Comparison of ENCODE assay signal across 23 cellular contexts in genomic region chr6:6587696-6588063, GRCh38. TPM values are rescaled to one million over a fixed set of nuclear protein-coding genes. Genes with fewer than 3 reads are reported as not detected.
DNase-seq lines count a peak whose midpoint lies in the region; ATAC-seq, FAIRE-seq and TF ChIP-seq lines count a peak whose summit lies in the region.
"Had no signal": no experiment of that assay in that cellular context is flagged by ENCODE, and none has a peak within 500 bp of the region (broad histone marks: within the 10 kb centered on the region; RNA-seq: fewer than 3 reads in every experiment).

No MANE protein-coding gene starts in this region.

- H3K9ac ChIP-seq in BLaER1, result peak overlapping the region; percentile 72; the same call in 1 of the 2 replicates
- peak overlapping the region; percentile 76 for H3K9ac ChIP-seq in OCI-LY1 (ENCODE audit: low read length)
- H3K9ac ChIP-seq in GM12878 (ENCODE audit: control insufficient read depth, insufficient read depth, low read length), result peak overlapping the region; percentile 99

- H3K27me3 Mint-ChIP-seq in CD4-positive, alpha-beta T cell, result no peaks in the 10 kb centered on the region
- H3K27me3 Mint-ChIP-seq: natural killer cell treated with Interleukin-12 subunit alpha and Interleukin-12 subunit beta and Interleukin-15 and Interleukin-18, amount 100 ng/mL, for 72 hours had no signal

- H3K36me3 ChIP-seq in BLaER1, result no peaks in the 10 kb centered on the region
- H3K36me3 ChIP-seq in OCI-LY1 (ENCODE audit: insufficient read depth, low read length), result peaks cover 5% of the 10 kb centered on the region
- peaks cover 0 to 4% of the 10 kb centered on the region in 2 experiments; a peak in 1 of 4 replicates for H3K36me3 ChIP-seq in GM12878 (ENCODE audit: control insufficient read depth in 2 of 2, insufficient read depth in 2 of 2, low read length in 1 of 2)
- H3K36me3 ChIP-seq: BE2C had no signal

- no peaks in the 10 kb centered on the region for H3K36me3 Mint-ChIP-seq in CD4-positive, alpha-beta T cell (ENCODE audit: low read depth)

- H3K4me3 ChIP-seq in BLaER1 (peak overlapping the region; percentile 61), OCI-LY1 (ENCODE audit: low read depth, low read length, poor library complexity, severe bottlenecking) (peak overlapping the region; percentile 69), GM12878 (peak overlapping the region; percentile 83)

- H3K27ac ChIP-seq in BLaER1, result peak overlapping the region; percentile 89
- H3K27ac ChIP-seq in CD4-positive, alpha-beta T cell (ENCODE audit: low read depth, low read length), result no peak overlapping the region
- peak overlapping the region; percentile 96 for H3K27ac ChIP-seq in OCI-LY1 (ENCODE audit: low read depth, low read length, poor library complexity, severe bottlenecking)
- peak overlapping the region; percentile 100 for H3K27ac ChIP-seq in GM12878 (ENCODE audit: control insufficient read depth, insufficient read depth)
- H3K27ac ChIP-seq: epithelial cell of prostate, foreskin keratinocyte had no signal

- ATAC-seq in CD4-positive, alpha-beta T cell (ENCODE audit: poor library complexity), result no peak
- ATAC-seq in GM12878 (no peak; the same call in 2 of the 3 replicates), HG03442 (IDR thresholded peaks at IDR 0.05; ENCODE audit: unreplicated experiment) (no peak)
- ATAC-seq: foreskin keratinocyte; natural killer cell treated with Interleukin-12 subunit alpha and Interleukin-12 subunit beta and Interleukin-15 and Interleukin-18, amount 100 ng/mL, for 72 hours had no signal

- intact Hi-C loops in CD4-positive, alpha-beta T cell (cut with DNase I, micrococcal nuclease), result loop anchor here in 1 of 2 experiments (2.0 kb wide), 1 partner anchor 27 kb away; no protein-coding TSS in a partner anchor
- intact Hi-C loops in GM12878 (cut with micrococcal nuclease; ENCODE audit: unreplicated experiment), result loop anchor here (1.0 to 10.0 kb wide), 12 partner anchors 41 to 727 kb away; partner anchors contain the start of gene SSR1

- CTCF ChIA-PET in CD4-positive, alpha-beta T cell (lab: Charles Lee), result no interaction called here
- CTCF ChIA-PET in GM12878 (lab: Yijun Ruan, JAX), result interaction anchor here (0.7 to 5.8 kb wide), 8 partner anchors 11 to 928 kb away, joined by 3 to 92 read pairs (median 5); no protein-coding TSS in a partner anchor

- H3K9me3 ChIP-seq in BLaER1 (no peaks in the 10 kb centered on the region), OCI-LY1 (ENCODE audit: low read length) (no peaks in the 10 kb centered on the region), GM12878 (replicated peaks; ENCODE audit: control insufficient read depth, insufficient read depth, low read length) (no peaks in the 10 kb centered on the region; the same call in 2 of the 3 replicates)
- no peaks in the 10 kb centered on the region for H3K9me3 ChIP-seq in CD4-positive, alpha-beta T cell (ENCODE audit: control insufficient read depth, low read length)
- H3K9me3 ChIP-seq: BE2C had no signal

- TSS peak; percentile 48 for BruUV-seq in GM12878 (replicated peaks; lab: Mats Ljungman, UMichigan)

- H4K20me1 ChIP-seq in BLaER1 (no peaks in the 10 kb centered on the region), OCI-LY1 (ENCODE audit: insufficient read depth, low read length) (no peaks in the 10 kb centered on the region), GM12878 (ENCODE audit: control insufficient read depth, insufficient read depth) (no peaks in the 10 kb centered on the region)

- H3K27me3 ChIP-seq in BLaER1 (no peaks in the 10 kb centered on the region), OCI-LY1 (ENCODE audit: insufficient read depth, low read length) (no peaks in the 10 kb centered on the region), GM12878 (replicated peaks in 1 of 2; ENCODE audit: control insufficient read depth in 2 of 2, insufficient read depth in 2 of 2, low read length in 1 of 2) (no peaks in the 10 kb centered on the region)
- no peaks in the 10 kb centered on the region for H3K27me3 ChIP-seq in CD4-positive, alpha-beta T cell (ENCODE audit: control insufficient read depth, insufficient read depth, low read length)
- H3K27me3 ChIP-seq: BE2C, foreskin keratinocyte had no signal

- POLR2A ChIA-PET in CD4-positive, alpha-beta T cell (lab: Charles Lee), result interaction anchor here (0.6 to 5.6 kb wide), 2 partner anchors 25 to 1305 kb away, joined by 3 to 70 read pairs; no protein-coding TSS in a partner anchor
- POLR2A ChIA-PET in GM12878 (lab: Charles Lee), result interaction anchor here (0.5 to 3.7 kb wide), 10 partner anchors 23 to 255 kb away, joined by 3 to 25 read pairs (median 8); no protein-coding TSS in a partner anchor

- H3K4me1 ChIP-seq in BLaER1 (peaks cover 89% of the 10 kb centered on the region), OCI-LY1 (ENCODE audit: insufficient read depth, low read length, severe bottlenecking) (peaks cover 93% of the 10 kb centered on the region), GM12878 (ENCODE audit: control insufficient read depth, insufficient read depth, low read length) (peaks cover 34% of the 10 kb centered on the region)
- H3K4me1 ChIP-seq: BE2C, foreskin keratinocyte had no signal

- DNase-seq in CD4-positive, alpha-beta T cell, result no peak
- DNase-seq in GM12878 (ENCODE audit: low read depth, low spot score), result no peak
- DNase-seq in G401 (ENCODE audit: low spot score), result no peak
- no peak for DNase-seq in NCI-H2081 (lab: John Stamatoyannopoulos, UW)
- DNase-seq: activated CD4-positive, CD25-positive, alpha-beta regulatory T cell; BE2C; dermis blood vessel endothelial cell; DMS 273 treated with DMSO at 0.1 percent for 48 hours; foreskin keratinocyte; H9; hippocampal formation; mesenchymal stem cell; NCI-H1048; NCI-H2029 treated with DMSO at 0.1 percent for 48 hours; SHP77 treated with DMSO at 0.1 percent for 48 hours; T-helper 17 cell had no signal

- FAIRE-seq in GM12878 (lab: Jason Lieb, UNC), result no peak
- FAIRE-seq: keratinocyte had no signal

- no peak overlapping the region for H2AFZ ChIP-seq in OCI-LY1 (ENCODE audit: low read length)
- no peak overlapping the region for H2AFZ ChIP-seq in GM12878 (ENCODE audit: control insufficient read depth, low read depth, low read length)

- peaks cover 84% of the 10 kb centered on the region for H3K4me1 Mint-ChIP-seq in CD4-positive, alpha-beta T cell (ENCODE audit: low read depth)

- peak overlapping the region; percentile 95 for H3K27ac Mint-ChIP-seq in CD4-positive, alpha-beta T cell
- H3K27ac Mint-ChIP-seq: natural killer cell treated with Interleukin-12 subunit alpha and Interleukin-12 subunit beta and Interleukin-15 and Interleukin-18, amount 100 ng/mL, for 72 hours; T-helper 17 cell had no signal

- no peak for TF ChIP-seq RAD21 in GM12878 (IDR thresholded peaks at IDR 0.05; ENCODE audit: insufficient read depth, low read depth, low read length)

- no peak for TF ChIP-seq EP300 in GM12878 (IDR thresholded peaks at IDR 0.05; ENCODE audit: borderline replicate concordance in 1 of 2, control insufficient read depth in 1 of 2, low read depth in 2 of 2, low read length in 2 of 2)

- H3K9me2 ChIP-seq in OCI-LY1 (ENCODE audit: low read depth, low read length), result no peaks in the 10 kb centered on the region

- SMC1A ChIA-PET in GM12878 (lab: Charles Lee; ENCODE audit: uncharacterized antibody, unreplicated experiment), result interaction anchor here (0.8 to 7.0 kb wide), 19 partner anchors 11 to 579 kb away, joined by 3 to 65 read pairs (median 7); no protein-coding TSS in a partner anchor

- no peak for TF ChIP-seq POLR2A in GM12878 (IDR thresholded peaks at IDR 0.05; ENCODE audit: low read depth, low read length)

- H3K4me2 ChIP-seq in BLaER1 (peak overlapping the region; percentile 83), OCI-LY1 (ENCODE audit: low read length) (peak overlapping the region; percentile 81), GM12878 (ENCODE audit: control insufficient read depth, insufficient read depth) (peak overlapping the region; percentile 69)

- H3K79me2 ChIP-seq in OCI-LY1 (ENCODE audit: insufficient read depth, low read length) (peaks cover 15% of the 10 kb centered on the region), GM12878 (ENCODE audit: control insufficient read depth, insufficient read depth, low read length) (peaks cover 89% of the 10 kb centered on the region)

- in situ Hi-C loops in GM12878 (cut with MboI), result no loop called here
- in situ Hi-C loops in G401 (cut with HindIII; ENCODE audit: low sequenced_read_pairs), result no loop called here

- H3F3A ChIP-seq in OCI-LY1 (ENCODE audit: insufficient read depth, low read length), result peaks cover 8% of the 10 kb centered on the region; the same call in 1 of the 2 replicates

- no peak for TF ChIP-seq CTCF in CD4-positive, alpha-beta T cell (IDR thresholded peaks at IDR 0.05)
- TF ChIP-seq CTCF in OCI-LY1 (IDR thresholded peaks at IDR 0.05; ENCODE audit: low read length), result no peak
- no peak for TF ChIP-seq CTCF in GM12878 (IDR thresholded peaks at IDR 0.05 in 2 of 3, conservative IDR thresholded peaks at IDR 0.05 in 1 of 3; ENCODE audit: control insufficient read depth in 2 of 3, extremely low read depth in 1 of 3, insufficient read depth in 1 of 3, low read depth in 3 of 3, low read length in 3 of 3)

- H3K4me3 Mint-ChIP-seq in CD4-positive, alpha-beta T cell, result peak overlapping the region; percentile 84
- H3K4me3 Mint-ChIP-seq: H9, T-helper 17 cell had no signal

- no peaks in the 10 kb centered on the region for H3K9me3 Mint-ChIP-seq in CD4-positive, alpha-beta T cell
- H3K9me3 Mint-ChIP-seq: natural killer cell treated with Interleukin-12 subunit alpha and Interleukin-12 subunit beta and Interleukin-15 and Interleukin-18, amount 100 ng/mL, for 72 hours had no signal

- 0% methylated on average over 1 of the region's 1 CpG for WGBS in GM12878 (ENCODE audit: insufficient coverage, insufficient replicate concordance, low lambda C conversion rate, missing lambda C conversion rate)

- RAD21 ChIA-PET in GM12878 (lab: Charles Lee; ENCODE audit: unreplicated experiment), result interaction anchor here (0.6 to 6.1 kb wide), 14 partner anchors 19 to 255 kb away, joined by 3 to 52 read pairs (median 16); no protein-coding TSS in a partner anchor

RNA-seq across cellular contexts. Expression of gene LY86, which starts 0.8 kb away (rescaled TPM):
- 1 to 10 TPM; 1.3 to 2.1 TPM for total RNA-seq in CD4-positive, alpha-beta T cell
- total RNA-seq in GM12878 (2013; cell fraction: nucleolus; rRNA removed), result 79.0 and 83.4 TPM in 2 replicates
- total RNA-seq in GM12878 (2014; rRNA removed), result 103 and 132 TPM in 2 replicates
- 111 and 122 TPM in 2 replicates for total RNA-seq in GM12878 (2014; rRNA removed; fragmentation: Illumina TruSeq; extraction: Trizol)
- total RNA-seq in GM12878 (2021), result 68.2 and 77.3 TPM in 2 replicates
- polyA plus RNA-seq in GM12878 (2011; ENCODE audit: low read depth), result 90.7 TPM
- polyA plus RNA-seq in GM12878 (2011; rRNA removed), result 118 and 145 TPM in 2 replicates
- polyA plus RNA-seq in GM12878 (2011; cell fraction: cytosol; rRNA removed), result 92.0 and 93.2 TPM in 2 replicates
- polyA plus RNA-seq in GM12878 (2011; cell fraction: nucleus; rRNA removed), result 28.5 and 54.0 TPM in 2 replicates
- polyA plus RNA-seq in GM12878 (2012), result 80.3 and 84.9 TPM in 2 replicates
- polyA plus RNA-seq in GM12878 (2014; fragmentation: Illumina TruSeq; extraction: Trizol), result 136 and 138 TPM in 2 replicates
- 100 to 1,000 TPM; 306 to 457 TPM for polyA plus RNA-seq in GM12878 (2014; fragmentation: Nextera tagmentation; extraction: Ambion mirVana)
- polyA plus RNA-seq in GM12878 (2014; rRNA removed), result 83.2 and 119 TPM in 2 replicates
- polyA plus RNA-seq in GM12878 (2016; fragmentation: Nextera tagmentation; extraction: Ambion mirVana), result 100 to 1,000 TPM; 180 to 186 TPM
- polyA minus RNA-seq in GM12878 (2011; rRNA and poly(A)+ RNA removed), result 50.8 and 71.5 TPM in 2 replicates
- 31.0 and 32.2 TPM in 2 replicates for polyA minus RNA-seq in GM12878 (2011; cell fraction: cytosol; rRNA and poly(A)+ RNA removed)
- 14.5 and 15.8 TPM in 2 replicates for polyA minus RNA-seq in GM12878 (2011; cell fraction: nucleus; rRNA and poly(A)+ RNA removed)
- total RNA-seq in G401 (2014; rRNA removed; shearing (Covaris generic)), result not detected in 2 replicates
- total RNA-seq: dermis blood vessel endothelial cell, foreskin keratinocyte, H9, NCI-H460 had no signal
- polyA plus RNA-seq: foreskin keratinocyte, keratinocyte had no signal

Comparison
In these comparisons a context has a peak if more than half of its experiments do, and no peak if none do; other contexts are left out.
1. RNA of gene LY86, which starts 0.8 kb away (total RNA-seq): 68.2 to 132 TPM in GM12878; 1.3 to 2.1 TPM in CD4-positive, alpha-beta T cell and not detected in G401; every median in the first group is over 10 times any median in the second.
2. Peak in every context shown above with its lines, with median percentiles within 50 percentile points of each other: H3K4me2 ChIP-seq, H3K4me3 ChIP-seq and H3K9ac ChIP-seq.